In the genomic region with DNA sequence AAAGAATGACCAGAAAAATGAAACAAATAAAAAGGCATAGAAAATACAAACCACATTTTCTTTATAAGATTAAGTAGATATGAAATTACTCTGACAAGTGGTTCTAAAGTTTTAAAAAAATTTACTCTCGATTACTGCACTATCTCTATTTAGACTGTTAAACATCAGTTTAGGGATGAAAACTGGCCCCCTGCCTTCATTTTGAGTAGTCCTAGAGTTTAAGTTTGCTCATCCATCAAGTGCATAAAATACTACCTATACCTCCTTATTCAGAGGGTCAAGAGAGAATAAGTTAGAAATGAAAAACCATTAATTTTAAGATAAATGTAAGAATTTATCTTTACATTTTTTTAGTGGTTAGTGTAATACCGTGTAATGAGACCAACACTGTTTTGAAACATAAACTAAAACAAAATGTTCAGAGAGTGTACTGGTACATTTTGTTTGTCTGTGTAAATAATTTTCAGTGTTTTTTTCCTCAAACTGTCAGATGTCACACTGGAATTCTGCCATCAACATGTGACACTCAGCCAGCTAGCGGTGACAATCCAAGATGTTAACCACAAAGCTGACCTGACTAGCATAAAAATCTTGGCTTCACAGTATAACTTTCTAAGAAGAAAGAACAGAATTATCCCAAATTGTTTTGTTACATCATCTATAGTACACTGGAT, we compare ENCODE assay signal across 16 cellular contexts.
"Had no signal": no experiment of that assay in that cellular context is flagged by ENCODE, and none has a peak within 500 bp of the region (broad histone marks: within the 10 kb centered on the region; RNA-seq: fewer than 3 reads in every experiment).

No MANE protein-coding gene starts in this region.

- H3K9ac ChIP-seq: SK-N-SH had no signal

- FAIRE-seq: islet of Langerhans had no signal

- H3K4me3 ChIP-seq: body of pancreas, hepatocyte, lung, testis had no signal

- H3K9me3 ChIP-seq: body of pancreas, SK-N-SH, testis had no signal

- H3K79me2 ChIP-seq: hepatocyte had no signal

- H3K4me1 ChIP-seq: body of pancreas, testis had no signal

- H2AFZ ChIP-seq: hepatocyte had no signal

- H3K27ac ChIP-seq: body of pancreas, hepatocyte, testis had no signal

- DNase-seq: activated CD4-positive, alpha-beta memory T cell treated with anti-CD3 and anti-CD28 coated beads for 36 hours; activated CD4-positive, alpha-beta T cell treated with anti-CD3 and anti-CD28 coated beads for 4 hours; activated naive CD8-positive, alpha-beta T cell treated with anti-CD3 and anti-CD28 coated beads for 36 hours; amniotic stem cell; effector CD4-positive, alpha-beta T cell; left colon; nephron progenitor cell; SK-N-SH; stimulated activated CD8-positive, alpha-beta memory T cell treated with anti-CD3 and anti-CD28 coated beads, Interleukin-4, amount 100 ng/mL, for 48 hours; stimulated activated naive CD4-positive, alpha-beta T cell treated with Interleukin-2 at 50 U/mL for 16 hours; T-cell; testis had no signal

- H3K27me3 ChIP-seq: body of pancreas, hepatocyte, testis had no signal

- H3K4me2 ChIP-seq: hepatocyte, SK-N-SH had no signal

- H3K9me2 ChIP-seq: SK-N-SH had no signal
